ENCODE assay signal across 25 cellular contexts in the genomic region with DNA sequence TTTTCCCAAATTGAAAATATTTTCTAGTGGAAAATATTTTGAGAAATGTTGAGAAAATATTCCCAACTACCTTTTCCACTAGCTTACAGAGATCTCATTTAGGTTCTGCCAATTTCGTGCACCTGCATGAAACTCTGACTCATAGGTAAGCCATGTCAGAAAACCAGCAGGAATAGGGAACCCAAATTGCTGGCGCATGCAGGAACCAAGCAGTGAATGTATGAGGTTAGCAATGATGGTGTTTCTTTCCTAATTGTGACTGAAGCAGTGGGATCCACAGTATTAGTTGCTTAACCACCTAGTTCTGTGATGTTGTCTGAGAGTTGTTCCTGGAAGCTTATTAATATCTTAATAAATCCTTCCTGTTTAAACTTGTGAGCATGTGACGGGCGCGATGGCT.
"Had no signal": no experiment of that assay in that cellular context is flagged by ENCODE, and none has a peak within 500 bp of the region (broad histone marks: within the 10 kb centered on the region; RNA-seq: fewer than 3 reads in every experiment).

No MANE protein-coding gene starts in this region.

- H3K4me1 Mint-ChIP-seq: activated naive CD8-positive, alpha-beta T cell treated with anti-CD3 and anti-CD28 coated beads for 36 hours; naive thymus-derived CD8-positive, alpha-beta T cell had no signal

- H3K4me1 ChIP-seq: lower lobe of right lung, sigmoid colon, vagina had no signal

- DNase-seq: activated CD4-positive, alpha-beta T cell treated with anti-CD3 and anti-CD28 coated beads for 4 hours; activated CD4-positive, alpha-beta T cell treated with anti-CD3 and anti-CD28 coated beads, Interleukin-2, amount 50 U/mL, for 48 hours; activated CD4-positive, CD25-positive, alpha-beta regulatory T cell; activated CD8-positive, alpha-beta memory T cell treated with anti-CD3 and anti-CD28 coated beads, Interleukin-2, amount 50 U/mL, for 48 hours; activated naive CD4-positive, alpha-beta T cell treated with Interleukin-2 at 50 U/mL for 16 hours; activated naive CD8-positive, alpha-beta T cell treated with anti-CD3 and anti-CD28 coated beads for 36 hours; activated T-cell treated with anti-CD3 and anti-CD28 coated beads, Interleukin-2, amount 50 U/mL, for 4 hours; cerebellar nuclear complex; foreskin fibroblast; lower lobe of right lung; naive thymus-derived CD8-positive, alpha-beta T cell; retina; sigmoid colon; stimulated activated CD4-positive, alpha-beta T cell treated with anti-CD3 and anti-CD28 coated beads, Interleukin-15, amount 100 ng/mL, for 24 hours; stimulated activated CD8-positive, alpha-beta memory T cell treated with anti-CD3 and anti-CD28 coated beads, Interleukin-4, amount 100 ng/mL, for 48 hours; stimulated activated naive CD4-positive, alpha-beta T cell had no signal

- H2AFZ ChIP-seq: hepatocyte had no signal

- H3K79me2 ChIP-seq: hepatocyte had no signal

- H3K9me3 ChIP-seq: lower lobe of right lung, sigmoid colon, thoracic aorta, vagina had no signal

- H3K4me3 Mint-ChIP-seq: activated naive CD8-positive, alpha-beta T cell treated with anti-CD3 and anti-CD28 coated beads for 36 hours; activated T-cell treated with anti-CD3 and anti-CD28 coated beads, Interleukin-2, amount 50 U/mL, for 4 hours; naive thymus-derived CD8-positive, alpha-beta T cell; T-helper 1 cell treated with Interleukin-12 subunit alpha and Interleukin-12 subunit beta and Interleukin-4 antibody, amounts not matched to agents 30 μg/mL and 1 μg/mL, for 36 hours; type B pancreatic cell had no signal

- H3K4me2 ChIP-seq: hepatocyte, smooth muscle cell had no signal

- H3K27ac ChIP-seq: coronary artery, hepatocyte, lower lobe of right lung, sigmoid colon, thoracic aorta, vagina had no signal

- H3K27ac Mint-ChIP-seq: activated naive CD8-positive, alpha-beta T cell treated with anti-CD3 and anti-CD28 coated beads for 36 hours; activated T-helper 2 cell treated with anti-CD3 and anti-CD28 coated beads, Interferon-gamma antibody, Interleukin-2, Interleukin-4, amounts not matched to agents 10 μg/mL and 5 μg/mL and 100 μg/mL, durations not matched to agents 14 hours and 24 hours and 36 hours; naive thymus-derived CD8-positive, alpha-beta T cell; T-helper 1 cell treated with Interleukin-12 subunit alpha and Interleukin-12 subunit beta and Interleukin-4 antibody, amounts not matched to agents 30 μg/mL and 1 μg/mL, for 36 hours; type B pancreatic cell had no signal

- H3K27me3 Mint-ChIP-seq: activated naive CD8-positive, alpha-beta T cell treated with anti-CD3 and anti-CD28 coated beads for 36 hours; type B pancreatic cell had no signal

- H3K36me3 ChIP-seq: lower lobe of right lung, sigmoid colon, thoracic aorta, vagina had no signal

- H3K36me3 Mint-ChIP-seq: activated naive CD8-positive, alpha-beta T cell treated with anti-CD3 and anti-CD28 coated beads for 36 hours; naive thymus-derived CD8-positive, alpha-beta T cell; type B pancreatic cell had no signal

- ATAC-seq: activated T-cell treated with anti-CD3 and anti-CD28 coated beads, Interleukin-2, amount 50 U/mL, for 4 hours; left lobe of liver; lower lobe of right lung; naive thymus-derived CD8-positive, alpha-beta T cell had no signal

- H3K9me3 Mint-ChIP-seq: activated naive CD8-positive, alpha-beta T cell treated with anti-CD3 and anti-CD28 coated beads for 36 hours; activated T-helper 2 cell treated with anti-CD3 and anti-CD28 coated beads, Interferon-gamma antibody, Interleukin-2, Interleukin-4, amounts not matched to agents 10 μg/mL and 5 μg/mL and 100 μg/mL, durations not matched to agents 14 hours and 24 hours and 36 hours; T-helper 1 cell treated with Interleukin-12 subunit alpha and Interleukin-12 subunit beta and Interleukin-4 antibody, amounts not matched to agents 30 μg/mL and 1 μg/mL, for 36 hours; type B pancreatic cell had no signal

- H3K27me3 ChIP-seq: hepatocyte, sigmoid colon, vagina had no signal

- H3K4me3 ChIP-seq: coronary artery, hepatocyte, lower lobe of right lung, sigmoid colon, smooth muscle cell, thoracic aorta, vagina had no signal
